28 cellular contexts compared by ENCODE assay signal in genomic region chr15:69434679-69435078, GRCh38.
"Had no signal": no experiment of that assay in that cellular context is flagged by ENCODE, and none has a peak within 500 bp of the region (broad histone marks: within the 10 kb centered on the region; RNA-seq: fewer than 3 reads in every experiment).

No MANE protein-coding gene starts in this region.

- H3K36me3 ChIP-seq: esophagus muscularis mucosa, gastroesophageal sphincter, lower lobe of right lung, pancreas, right lobe of liver, suprapubic skin had no signal

- H3K9me3 ChIP-seq: esophagus muscularis mucosa, gastroesophageal sphincter, heart right ventricle, lower lobe of right lung, neutrophil, pancreas, right lobe of liver, suprapubic skin, transverse colon had no signal

- H3K27ac ChIP-seq: dorsolateral prefrontal cortex, epithelial cell of prostate, esophagus muscularis mucosa, foreskin keratinocyte, gastroesophageal sphincter, heart right ventricle, lower lobe of right lung, pancreas, right lobe of liver, suprapubic skin, transverse colon had no signal

- H3K4me1 ChIP-seq: esophagus muscularis mucosa, foreskin keratinocyte, gastroesophageal sphincter, lower lobe of right lung, pancreas, right lobe of liver, suprapubic skin, transverse colon had no signal

- FAIRE-seq: colon, islet of Langerhans, pancreas, small intestine had no signal

- ATAC-seq: foreskin keratinocyte; gastroesophageal sphincter; heart right ventricle; left ventricle myocardium superior; lower lobe of right lung; natural killer cell; pancreas; right lobe of liver; stimulated activated naive CD8-positive, alpha-beta T cell treated with anti-CD3 and anti-CD28 coated beads, Interleukin-15, amount 100 ng/mL, for 72 hours had no signal

- DNase-seq: cerebellar nuclear complex; dorsolateral prefrontal cortex; effector CD4-positive, alpha-beta T cell; foreskin keratinocyte; glutamatergic neuron; heart right ventricle; hippocampal formation; left ventricle myocardium superior; lower lobe of right lung; natural killer cell; pancreas; retina; right lobe of liver; small intestine; stimulated activated CD4-positive, alpha-beta T cell treated with anti-CD3 and anti-CD28 coated beads, Interleukin-12 subunit alpha, Interleukin-12 subunit beta, amount 100 ng/mL, for 4 hours; stimulated activated CD4-positive, alpha-beta T cell treated with anti-CD3 and anti-CD28 coated beads, Interleukin-1b, Interleukin-23, amount 100 ng/mL, for 48 hours; stimulated activated CD4-positive, alpha-beta T cell treated with anti-CD3 and anti-CD28 coated beads, Interleukin-4, amount 100 ng/mL, for 1 hour; stimulated activated CD8-positive, alpha-beta memory T cell treated with anti-CD3 and anti-CD28 coated beads, Interleukin-4, amount 100 ng/mL, for 48 hours; stimulated activated naive CD4-positive, alpha-beta T cell; stimulated activated naive CD8-positive, alpha-beta T cell treated with anti-CD3 and anti-CD28 coated beads, Interleukin-15, amount 100 ng/mL, for 72 hours; transverse colon had no signal

- H3K27me3 ChIP-seq: dorsolateral prefrontal cortex, esophagus muscularis mucosa, foreskin keratinocyte, gastroesophageal sphincter, heart right ventricle, neutrophil, right lobe of liver, suprapubic skin, transverse colon had no signal

- H3K4me3 ChIP-seq: dorsolateral prefrontal cortex, esophagus muscularis mucosa, gastroesophageal sphincter, heart right ventricle, lower lobe of right lung, pancreas, right lobe of liver, suprapubic skin, transverse colon had no signal
